Comparison of ENCODE assay signal across 8 cellular contexts in the genomic region with DNA sequence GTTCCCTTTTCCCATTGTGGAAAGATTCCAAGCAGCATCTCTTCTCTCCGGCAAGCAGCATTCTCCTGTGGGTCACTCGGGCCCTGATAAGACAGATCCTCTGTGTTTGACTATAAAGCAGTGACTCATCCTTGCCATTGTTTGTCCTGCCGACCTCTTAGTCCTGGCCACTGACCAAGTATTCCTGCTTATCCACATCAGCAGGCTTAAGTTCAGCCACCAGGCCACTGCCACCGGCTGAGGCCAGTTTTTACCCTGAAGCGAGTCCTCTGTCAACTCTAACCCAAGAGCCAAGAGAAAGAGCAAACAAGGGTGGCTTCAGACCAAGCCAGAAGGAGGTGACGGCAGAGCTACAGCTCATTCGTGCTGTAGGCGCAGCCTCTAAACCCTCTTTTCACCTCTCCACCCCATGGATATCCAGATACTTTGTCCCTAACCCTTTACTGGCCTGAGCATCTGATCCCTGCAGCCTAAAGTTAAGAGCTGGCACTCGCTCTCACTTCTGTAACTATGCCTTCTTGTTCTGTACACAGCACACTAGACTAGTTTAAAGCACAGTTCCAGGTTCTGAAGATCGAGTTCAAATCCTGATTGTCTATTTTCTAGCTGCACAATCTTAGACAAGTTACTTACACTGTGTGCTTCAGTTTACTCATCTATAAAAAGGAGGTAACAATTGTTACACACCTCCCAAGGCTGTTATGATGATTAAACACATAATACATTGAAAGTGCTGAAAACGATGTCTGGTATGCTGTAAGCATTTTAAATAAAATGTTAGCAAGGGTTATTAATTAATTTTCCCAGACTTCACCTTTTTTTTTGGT. TPM values are rescaled to one million over a fixed set of nuclear protein-coding genes. Genes with fewer than 3 reads are reported as not detected.
DNase-seq lines count a peak whose midpoint lies in the region; ATAC-seq, FAIRE-seq and TF ChIP-seq lines count a peak whose summit lies in the region.

No MANE protein-coding gene starts in this region.

- peak; percentile 17 for FAIRE-seq in astrocyte (lab: Jason Lieb, UNC)

- H3K9me3 ChIP-seq in astrocyte (ENCODE audit: insufficient read depth, low read depth, low read length), result no peaks in the 10 kb centered on the region

- ATAC-seq in activated CD4-positive, alpha-beta T cell treated with anti-CD3 and anti-CD28 coated beads for 36 hours, result no peak
- ATAC-seq in HG02678 (IDR thresholded peaks at IDR 0.05; ENCODE audit: unreplicated experiment), result no peak

- peaks cover 10% of the 10 kb centered on the region for H3K4me1 Mint-ChIP-seq in astrocyte (ENCODE audit: low read depth, unreplicated experiment)
- H3K4me1 Mint-ChIP-seq in activated CD4-positive, alpha-beta T cell treated with anti-CD3 and anti-CD28 coated beads for 36 hours, result no peaks in the 10 kb centered on the region

- TF ChIP-seq CTCF in astrocyte (IDR thresholded peaks at IDR 0.05; ENCODE audit: insufficient read depth, low read depth, low read length), result no peak

- H4K20me1 ChIP-seq in astrocyte (ENCODE audit: insufficient read depth, low read length), result no peaks in the 10 kb centered on the region

- no peak overlapping the region for H2AFZ ChIP-seq in astrocyte (ENCODE audit: low read depth, low read length)

- peak overlapping the region; percentile 62 for H3K27ac Mint-ChIP-seq in astrocyte (ENCODE audit: unreplicated experiment)
- no peak overlapping the region for H3K27ac Mint-ChIP-seq in activated CD4-positive, alpha-beta T cell treated with anti-CD3 and anti-CD28 coated beads for 36 hours

- peak overlapping the region; percentile 66 for H3K4me2 ChIP-seq in astrocyte (ENCODE audit: low read length)

- H3K79me2 ChIP-seq in astrocyte (ENCODE audit: insufficient read depth, low read length), result no peaks in the 10 kb centered on the region

- peak overlapping the region; percentile 2 for H3K4me3 ChIP-seq in astrocyte (ENCODE audit: insufficient read depth, low read depth, low read length)

- peaks cover 3% of the 10 kb centered on the region for H3K27me3 ChIP-seq in astrocyte (ENCODE audit: insufficient read depth, low read length)

- intact Hi-C loops in activated CD4-positive, alpha-beta T cell treated with anti-CD3 and anti-CD28 coated beads for 36 hours (cut with DNase I, micrococcal nuclease), result loop anchor here in 1 of 2 experiments (10.0 kb wide), 1 partner anchor 63 kb away; no protein-coding TSS in a partner anchor

- H3K4me1 ChIP-seq in astrocyte (ENCODE audit: insufficient read depth, low read length), result peaks cover 15% of the 10 kb centered on the region

- H3K9ac ChIP-seq in astrocyte (ENCODE audit: low read length), result peak overlapping the region; percentile 41

- CTCF ChIA-PET in activated CD4-positive, alpha-beta T cell treated with anti-CD3 and anti-CD28 coated beads for 36 hours (lab: Charles Lee), result no interaction called here

- POLR2A ChIA-PET in activated CD4-positive, alpha-beta T cell treated with anti-CD3 and anti-CD28 coated beads for 36 hours (lab: Charles Lee), result no interaction called here

- H3K27me3 Mint-ChIP-seq in astrocyte (ENCODE audit: low read depth, unreplicated experiment), result peaks cover 8% of the 10 kb centered on the region
- H3K27me3 Mint-ChIP-seq in activated CD4-positive, alpha-beta T cell treated with anti-CD3 and anti-CD28 coated beads for 36 hours, result peaks cover 2% of the 10 kb centered on the region

- peak overlapping the region; percentile 9 for H3K4me3 Mint-ChIP-seq in astrocyte (ENCODE audit: unreplicated experiment)
- no peak overlapping the region for H3K4me3 Mint-ChIP-seq in activated CD4-positive, alpha-beta T cell treated with anti-CD3 and anti-CD28 coated beads for 36 hours

- H3K27ac ChIP-seq in astrocyte (ENCODE audit: low read depth, low read length), result peak overlapping the region; percentile 58
- H3K27ac ChIP-seq in substantia nigra (ENCODE audit: low read depth, low read length, poor library complexity, severe bottlenecking), result peak overlapping the region; percentile 92

- H3K36me3 Mint-ChIP-seq in astrocyte (ENCODE audit: low read depth, unreplicated experiment), result no peaks in the 10 kb centered on the region
- H3K36me3 Mint-ChIP-seq in activated CD4-positive, alpha-beta T cell treated with anti-CD3 and anti-CD28 coated beads for 36 hours (ENCODE audit: low read depth), result no peaks in the 10 kb centered on the region

- peak; percentile 62 for DNase-seq in HuH-7 (ENCODE audit: low spot score)
- peak; percentile 89 for DNase-seq in astrocyte (ENCODE audit: low read depth)
- peak; percentile 79 for DNase-seq in iPS-NIHi7 (ENCODE audit: extremely low spot score)
- peak in 44 of 49 donors; percentile 14 to 76 (median 52) for DNase-seq in substantia nigra (lab: John Stamatoyannopoulos, UW)
- DNase-seq in NCI-H1436 (lab: John Stamatoyannopoulos, UW), result no peak
- DNase-seq in activated CD4-positive, alpha-beta T cell treated with anti-CD3 and anti-CD28 coated beads for 36 hours, result no peak
- DNase-seq in DMS 273 (lab: John Stamatoyannopoulos, UW; ENCODE audit: unreplicated experiment), result no peak

- no peaks in the 10 kb centered on the region for H3K36me3 ChIP-seq in astrocyte (ENCODE audit: insufficient read depth, low read length)

- H3K9me3 Mint-ChIP-seq in astrocyte (ENCODE audit: unreplicated experiment), result no peaks in the 10 kb centered on the region
- H3K9me3 Mint-ChIP-seq in activated CD4-positive, alpha-beta T cell treated with anti-CD3 and anti-CD28 coated beads for 36 hours (ENCODE audit: low read depth), result no peaks in the 10 kb centered on the region

RNA-seq across cellular contexts. Expression of gene SOX9, which starts 31.0 kb away (rescaled TPM):
- 33.8 and 37.7 TPM in 2 replicates for total RNA-seq in astrocyte
- total RNA-seq in activated CD4-positive, alpha-beta T cell treated with anti-CD3 and anti-CD28 coated beads for 36 hours, result not detected

Comparison
In these comparisons a context has a peak if more than half of its experiments do, and no peak if none do; other contexts are left out.
1. DNase-seq: peak in HuH-7 (single experiment), astrocyte (single experiment), iPS-NIHi7 (single experiment) and substantia nigra (44 of 49); none in NCI-H1436 (single experiment), activated CD4-positive, alpha-beta T cell treated with anti-CD3 and anti-CD28 coated beads for 36 hours (single experiment) and DMS 273 (single experiment).
2. RNA of gene SOX9, which starts 31.0 kb away (total RNA-seq): 33.8 to 37.7 TPM in astrocyte; not detected in activated CD4-positive, alpha-beta T cell treated with anti-CD3 and anti-CD28 coated beads for 36 hours; every median in the first group is over 10 times any median in the second.